Comparison of ENCODE assay signal across 14 cellular contexts in genomic region chr6:116390571-116390970, GRCh38. TPM values are rescaled to one million over a fixed set of nuclear protein-coding genes. Genes with fewer than 3 reads are reported as not detected.
A peak's percentile ranks its signal among the peaks of the same experiment; 100 is the strongest.
DNase-seq lines count a peak whose midpoint lies in the region; ATAC-seq and TF ChIP-seq lines count a peak whose summit lies in the region.
"Had no signal": no experiment of that assay in that cellular context is flagged by ENCODE, and none has a peak within 500 bp of the region (broad histone marks: within the 10 kb centered on the region; RNA-seq: fewer than 3 reads in every experiment).

No MANE protein-coding gene starts in this region.

- DNase-seq in GM06990 (ENCODE audit: extremely low read depth, insufficient read length) = no peak
- DNase-seq in activated CD8-positive, alpha-beta T cell treated with anti-CD3 and anti-CD28 coated beads for 36 hours = no peak
- no peak for DNase-seq in DMS 273 treated with DMSO at 0.1 percent for 48 hours (lab: John Stamatoyannopoulos, UW)
- DNase-seq in hypothalamus (lab: John Stamatoyannopoulos, UW) = no peak
- no peak for DNase-seq in stimulated activated CD4-positive, alpha-beta T cell treated with anti-CD3 and anti-CD28 coated beads, Interleukin-2, amount 100 ng/mL, for 24 hours
- DNase-seq in ovary = no peak
- DNase-seq: activated naive CD4-positive, alpha-beta T cell treated with anti-CD3 and anti-CD28 coated beads, Interleukin-2, amount 50 U/mL, for 16 hours; effector CD8-positive, alpha-beta T cell; NCI-H187; Peyer's patch; stimulated activated CD4-positive, alpha-beta T cell treated with anti-CD3 and anti-CD28 coated beads, Interleukin-2, amount 100 ng/mL, for 48 hours had no signal

- no peaks in the 10 kb centered on the region for H3K9me3 ChIP-seq in ovary
- H3K9me3 ChIP-seq: Peyer's patch, thoracic aorta had no signal

- H3K27ac ChIP-seq in ovary = no peak overlapping the region

- H3K4me3 Mint-ChIP-seq in activated CD8-positive, alpha-beta T cell treated with anti-CD3 and anti-CD28 coated beads for 36 hours = no peak overlapping the region

- H3K4me1 Mint-ChIP-seq in activated CD8-positive, alpha-beta T cell treated with anti-CD3 and anti-CD28 coated beads for 36 hours (ENCODE audit: low read depth) = peaks cover 32% of the 10 kb centered on the region

- POLR2A ChIA-PET in activated CD8-positive, alpha-beta T cell treated with anti-CD3 and anti-CD28 coated beads for 36 hours (lab: Charles Lee) = no interaction called here

- no peak for TF ChIP-seq CTCF in GM06990 (IDR thresholded peaks at IDR 0.05; ENCODE audit: insufficient read depth, low read length, poor library complexity, severe bottlenecking)
- TF ChIP-seq CTCF in activated CD8-positive, alpha-beta T cell treated with anti-CD3 and anti-CD28 coated beads for 36 hours (IDR thresholded peaks at IDR 0.05) = no peak
- TF ChIP-seq CTCF in ovary (IDR thresholded peaks at IDR 0.05) = no peak

- H3K27me3 ChIP-seq in GM06990 (replicated peaks; ENCODE audit: control insufficient read depth, insufficient read depth, low read length) (no peaks in the 10 kb centered on the region), ovary (no peaks in the 10 kb centered on the region)
- H3K27me3 ChIP-seq: Peyer's patch had no signal

- H3K27me3 Mint-ChIP-seq in activated CD8-positive, alpha-beta T cell treated with anti-CD3 and anti-CD28 coated beads for 36 hours = no peaks in the 10 kb centered on the region

- peaks cover 15% of the 10 kb centered on the region for H3K4me1 ChIP-seq in ovary (ENCODE audit: insufficient read depth)

- no peak for TF ChIP-seq EP300 in ovary (IDR thresholded peaks at IDR 0.05)

- no peaks in the 10 kb centered on the region for H3K9me3 Mint-ChIP-seq in activated CD8-positive, alpha-beta T cell treated with anti-CD3 and anti-CD28 coated beads for 36 hours

- peak overlapping the region; percentile 36 for H3K27ac Mint-ChIP-seq in activated CD8-positive, alpha-beta T cell treated with anti-CD3 and anti-CD28 coated beads for 36 hours

- H3K4me3 ChIP-seq in GM06990 (replicated peaks; ENCODE audit: low read depth, low read length) (peak overlapping the region; percentile 49), ovary (no peak overlapping the region)
- H3K4me3 ChIP-seq: Peyer's patch, thoracic aorta had no signal

- WGBS in ovary, 3 donors = 56 to 61% (median 60%) methylated on average over 4 of the region's 4 CpGs

- ATAC-seq in GM19397 (IDR thresholded peaks at IDR 0.05; ENCODE audit: unreplicated experiment) (peak; percentile 36), HG02973 (IDR thresholded peaks at IDR 0.05; ENCODE audit: unreplicated experiment) (peak; percentile 42)
- ATAC-seq in activated CD8-positive, alpha-beta T cell treated with anti-CD3 and anti-CD28 coated beads for 36 hours = no peak

- no peaks in the 10 kb centered on the region for H3K36me3 ChIP-seq in GM06990 (ENCODE audit: control insufficient read depth, insufficient read depth, low read length)
- H3K36me3 ChIP-seq in ovary = no peaks in the 10 kb centered on the region
- H3K36me3 ChIP-seq: Peyer's patch, thoracic aorta had no signal

- intact Hi-C loops in activated CD8-positive, alpha-beta T cell treated with anti-CD3 and anti-CD28 coated beads for 36 hours (cut with micrococcal nuclease) = no loop called here
- intact Hi-C loops in ovary (cut with DNase I) = no loop called here

- CTCF ChIA-PET in activated CD8-positive, alpha-beta T cell treated with anti-CD3 and anti-CD28 coated beads for 36 hours (lab: Charles Lee) = interaction anchor here (2.8 kb wide), 1 partner anchor 102 kb away, joined by 7 read pairs; no protein-coding TSS in a partner anchor

- TF ChIP-seq POLR2A in ovary (IDR thresholded peaks at IDR 0.05) = no peak

- no peaks in the 10 kb centered on the region for H3K36me3 Mint-ChIP-seq in activated CD8-positive, alpha-beta T cell treated with anti-CD3 and anti-CD28 coated beads for 36 hours (ENCODE audit: low read depth)

RNA-seq across cellular contexts. Expression of gene DSE, which starts 19.8 kb away (rescaled TPM):
- total RNA-seq in activated CD8-positive, alpha-beta T cell treated with anti-CD3 and anti-CD28 coated beads for 36 hours = 1 to 10 TPM; 5.3 to 5.4 TPM
- 10 to 100 TPM; 27.9 to 61.6 (median 43.1) TPM for total RNA-seq in ovary
- polyA plus RNA-seq in ovary = 10 to 100 TPM; 23.1 to 29.0 TPM

Comparison
In these comparisons a context has a peak if more than half of its experiments do, and no peak if none do; other contexts are left out.
1. RNA of gene DSE, which starts 19.8 kb away (total RNA-seq): 27.9 to 61.6 TPM in ovary; 5.3 to 5.4 TPM in activated CD8-positive, alpha-beta T cell treated with anti-CD3 and anti-CD28 coated beads for 36 hours; every median in the first group is over 4 times any median in the second.